9 cellular contexts compared by ENCODE assay signal in genomic region chr5:93874080-93874479, GRCh38.
A peak's percentile ranks its signal among the peaks of the same experiment; 100 is the strongest.
DNase-seq lines count a peak whose midpoint lies in the region; ATAC-seq and TF ChIP-seq lines count a peak whose summit lies in the region.
"Had no signal": no experiment of that assay in that cellular context is flagged by ENCODE, and none has a peak within 500 bp of the region (broad histone marks: within the 10 kb centered on the region; RNA-seq: fewer than 3 reads in every experiment).

No MANE protein-coding gene starts in this region.

- H3K18ac ChIP-seq in IMR-90 (ENCODE audit: low read depth, low read length), result no peak overlapping the region

- H3K56ac ChIP-seq in IMR-90 (ENCODE audit: extremely low read depth, insufficient read depth, low read length), result no peak overlapping the region

- dilution Hi-C loops in IMR-90 (cut with HindIII; ENCODE audit: low sequenced_read_pairs, unreplicated experiment), result no loop called here

- no peak overlapping the region for H2AFZ ChIP-seq in IMR-90 (replicated peaks; ENCODE audit: low read length, poor library complexity)

- no peak for TF ChIP-seq RAD21 in IMR-90 (IDR thresholded peaks at IDR 0.05; ENCODE audit: low read length)

- H3K79me1 ChIP-seq in IMR-90 (ENCODE audit: low read depth in 1 of 2, low read length in 2 of 2), result no peaks in the 10 kb centered on the region

- H4K91ac ChIP-seq in IMR-90 (ENCODE audit: insufficient read depth, low read depth, low read length), result no peak overlapping the region

- no peak overlapping the region for H3K9ac ChIP-seq in IMR-90 (ENCODE audit: low read depth, low read length)

- no peak overlapping the region for H2BK120ac ChIP-seq in IMR-90 (ENCODE audit: low read depth, low read length)

- no peak overlapping the region for H3K23ac ChIP-seq in IMR-90 (ENCODE audit: low read depth, low read length)

- DNase-seq in HAP-1 (ENCODE audit: low spot score in 2 of 2) (peak; percentile 41 to 96), IMR-90 (peak; percentile 37), globus pallidus (ENCODE audit: low spot score) (peak; percentile 14), HK-2 (ENCODE audit: unreplicated experiment) (no peak), NCI-H1048 (lab: John Stamatoyannopoulos, UW) (no peak), islet precursor cell (no peak)

- peaks cover 16% of the 10 kb centered on the region for H3K4me1 ChIP-seq in HAP-1
- peaks cover 2% of the 10 kb centered on the region; the same call in 1 of the 2 replicates for H3K4me1 ChIP-seq in IMR-90 (ENCODE audit: control insufficient read depth, insufficient read depth, low read length)

- H3K4me2 ChIP-seq in IMR-90 (ENCODE audit: low read depth, low read length), result no peak overlapping the region

- H2BK20ac ChIP-seq in IMR-90 (ENCODE audit: low read depth, low read length), result no peak overlapping the region

- TF ChIP-seq POLR2A in IMR-90 (IDR thresholded peaks at IDR 0.05; ENCODE audit: low read depth, low read length), result no peak

- POLR2A ChIA-PET in IMR-90 (lab: Charles Lee; ENCODE audit: unreplicated experiment), result no interaction called here

- no peak overlapping the region for H2BK15ac ChIP-seq in IMR-90 (ENCODE audit: low read depth, low read length)

- in situ Hi-C loops in HAP-1 (cut with MboI; ENCODE audit: low sequenced_read_pairs), result no loop called here
- in situ Hi-C loops in IMR-90 (cut with MboI; ENCODE audit: low sequenced_read_pairs), result no loop called here

- H3K4ac ChIP-seq in IMR-90 (ENCODE audit: low read depth, low read length), result no peak overlapping the region

- H3K9me3 ChIP-seq in HAP-1, result no peaks in the 10 kb centered on the region
- no peaks in the 10 kb centered on the region for H3K9me3 ChIP-seq in IMR-90 (ENCODE audit: control insufficient read depth, insufficient read depth, low read length)

- no peak overlapping the region for H2AK9ac ChIP-seq in IMR-90 (replicated peaks; ENCODE audit: low read depth, low read length, poor library complexity)

- no peak overlapping the region for H2AK5ac ChIP-seq in IMR-90 (ENCODE audit: low read depth, low read length)

- no peak overlapping the region for H3K14ac ChIP-seq in IMR-90 (replicated peaks; ENCODE audit: low read depth, low read length)

- no peaks in the 10 kb centered on the region for H4K20me1 ChIP-seq in IMR-90 (ENCODE audit: insufficient read depth, low read length)

- H3K36me3 ChIP-seq in HAP-1 (replicated peaks), result no peaks in the 10 kb centered on the region
- no peaks in the 10 kb centered on the region for H3K36me3 ChIP-seq in IMR-90 (ENCODE audit: control insufficient read depth, insufficient read depth, low read length)

- H2BK5ac ChIP-seq in IMR-90 (ENCODE audit: low read depth, low read length, poor library complexity, severe bottlenecking), result no peak overlapping the region

- no peak for TF ChIP-seq CTCF in IMR-90 (conservative IDR thresholded peaks at IDR 0.05; ENCODE audit: low read depth, low read length)

- no peaks in the 10 kb centered on the region for H3K27me3 ChIP-seq in HAP-1 (ENCODE audit: low read depth)
- no peaks in the 10 kb centered on the region for H3K27me3 ChIP-seq in IMR-90 (ENCODE audit: control insufficient read depth, insufficient read depth, low read length)

- intact Hi-C loops in IMR-90 (cut with micrococcal nuclease), result no loop called here

- H4K8ac ChIP-seq in IMR-90 (ENCODE audit: low read depth in 2 of 2, low read length in 2 of 2), result no peak overlapping the region

- no peaks in the 10 kb centered on the region for H3K9me1 ChIP-seq in IMR-90 (ENCODE audit: insufficient read depth, low read length)

- BruUV-seq in IMR-90 (replicated peaks; lab: Mats Ljungman, UMichigan), result no TSS peak

- no peak overlapping the region for H3K27ac ChIP-seq in IMR-90 (ENCODE audit: insufficient read depth, low read length)
- H3K27ac ChIP-seq: coronary artery had no signal

- WGBS in IMR-90 (ENCODE audit: extremely low coverage in 2 of 2, insufficient read length in 1 of 2), 2 experiments, result no CpG with 5 or more reads among the region's 1 CpG

- ATAC-seq in GM18867 (IDR thresholded peaks at IDR 0.05; ENCODE audit: unreplicated experiment) (peak; percentile 60), IMR-90 (ENCODE audit: low read depth) (peak; percentile 59; the same call in 1 of the 2 replicates), HG03135 (IDR thresholded peaks at IDR 0.05; ENCODE audit: unreplicated experiment) (no peak)

- no peak overlapping the region for H3K4me3 ChIP-seq in HAP-1
- no peak overlapping the region for H3K4me3 ChIP-seq in IMR-90 (ENCODE audit: insufficient read depth, low read depth, low read length)
- H3K4me3 ChIP-seq: coronary artery had no signal

- H4K5ac ChIP-seq in IMR-90 (ENCODE audit: low read depth, low read length), result no peak overlapping the region

- CTCF ChIA-PET in IMR-90 (lab: Yijun Ruan, JAX), result no interaction called here

TF ChIP-seq in IMR-90, 13 proteins besides CTCF, POLR2A, EP300 and RAD21:
- TF ChIP-seq MXI1 (IDR thresholded peaks at IDR 0.05; ENCODE audit: borderline replicate concordance, low read depth, low read length) (no peak), MAFK (IDR thresholded peaks at IDR 0.05; ENCODE audit: low read depth, low read length) (no peak), CEBPB (IDR thresholded peaks at IDR 0.05; ENCODE audit: low read depth, low read length) (no peak)
TF ChIP-seq in IMR-90: peak in this region for 0.

Comparison
In these comparisons a context has a peak if more than half of its experiments do, and no peak if none do; other contexts are left out.
1. DNase-seq: peak in HAP-1 (2 of 2), IMR-90 (single experiment) and globus pallidus (single experiment); none in HK-2 (single experiment), NCI-H1048 (single experiment) and islet precursor cell (single experiment).